Comparison of ENCODE assay signal across 1 cellular context in the genomic region with DNA sequence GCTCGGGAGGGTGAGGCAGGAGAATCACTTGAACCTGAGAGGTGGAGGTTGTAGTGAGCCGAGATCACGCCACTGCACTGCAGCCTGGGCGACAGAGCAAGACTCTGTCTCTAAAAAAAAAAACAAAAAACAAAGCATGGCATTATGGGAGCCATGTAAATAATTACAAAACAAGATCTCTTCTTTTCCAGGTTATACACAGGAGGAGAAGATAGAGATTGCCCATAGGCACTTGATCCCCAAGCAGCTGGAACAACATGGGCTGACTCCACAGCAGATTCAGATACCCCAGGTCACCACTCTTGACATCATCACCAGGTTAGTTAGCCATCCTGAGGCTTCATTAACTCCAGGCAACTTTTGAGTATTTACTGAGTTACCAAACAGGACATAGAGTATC.
TF ChIP-seq lines count a peak whose summit lies in the region.

No MANE protein-coding gene starts in this region.

TF ChIP-seq in A549, 52 proteins besides CTCF, POLR2A, EP300 and RAD21:
- TF ChIP-seq, protein P1, sequence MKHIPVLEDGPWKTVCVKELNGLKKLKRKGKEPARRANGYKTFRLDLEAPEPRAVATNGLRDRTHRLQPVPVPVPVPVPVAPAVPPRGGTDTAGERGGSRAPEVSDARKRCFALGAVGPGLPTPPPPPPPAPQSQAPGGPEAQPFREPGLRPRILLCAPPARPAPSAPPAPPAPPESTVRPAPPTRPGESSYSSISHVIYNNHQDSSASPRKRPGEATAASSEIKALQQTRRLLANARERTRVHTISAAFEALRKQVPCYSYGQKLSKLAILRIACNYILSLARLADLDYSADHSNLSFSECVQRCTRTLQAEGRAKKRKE (CRISPR knock-in tag; IDR thresholded peaks at IDR 0.05; ENCODE audit: low read depth) = no peak
- TF ChIP-seq HOXA7 (CRISPR knock-in tag; IDR thresholded peaks at IDR 0.05) (no peak), EHF (CRISPR knock-in tag; IDR thresholded peaks at IDR 0.05) (no peak), MYC (IDR thresholded peaks at IDR 0.05; ENCODE audit: borderline replicate concordance, low read length) (no peak), HEYL (CRISPR knock-in tag; IDR thresholded peaks at IDR 0.05) (no peak), RNF2 (IDR thresholded peaks at IDR 0.05; ENCODE audit: borderline replicate concordance, low read depth) (no peak), FOSB (CRISPR knock-in tag; IDR thresholded peaks at IDR 0.05) (no peak), EHMT2 (IDR thresholded peaks at IDR 0.05; ENCODE audit: low read depth) (no peak)
